Comparison of ENCODE assay signal across 7 cellular contexts in the genomic region with DNA sequence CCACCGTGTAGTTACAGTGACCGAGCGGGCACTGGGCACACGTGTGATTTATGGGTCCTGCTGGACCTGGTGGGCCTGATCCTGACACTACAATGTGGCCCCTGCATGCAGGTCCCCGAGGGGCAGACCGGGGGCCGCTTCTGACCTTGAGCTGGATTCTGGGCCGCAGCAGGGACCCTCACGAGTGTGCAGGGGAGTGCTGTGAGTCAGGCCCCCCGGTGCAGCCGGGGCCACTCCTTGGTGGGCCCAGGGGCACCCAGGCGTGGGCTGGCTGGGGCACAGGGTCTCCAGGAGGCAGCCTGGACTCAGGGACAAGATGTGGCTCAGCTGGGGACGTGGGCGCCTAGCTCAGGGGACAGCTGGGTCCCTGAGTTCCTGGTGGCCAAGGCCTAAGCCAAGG.
"Had no signal": no experiment of that assay in that cellular context is flagged by ENCODE, and none has a peak within 500 bp of the region (broad histone marks: within the 10 kb centered on the region; RNA-seq: fewer than 3 reads in every experiment).

No MANE protein-coding gene starts in this region.

- ATAC-seq: K562 had no signal

- H3K9ac ChIP-seq: KMS-11 had no signal

- DNase-seq: IMR-90, KBM-7, KG1 had no signal

- H3K4me2 ChIP-seq: KMS-11 had no signal

- H3K4me3 ChIP-seq: K562 had no signal

- FAIRE-seq: HTR-8/SVneo, K562 had no signal

- H3K27ac ChIP-seq: HL-60, KMS-11 had no signal
